20 cellular contexts compared by ENCODE assay signal in genomic region chr17:73029021-73029420, GRCh38.
A peak's percentile ranks its signal among the peaks of the same experiment; 100 is the strongest.
DNase-seq lines count a peak whose midpoint lies in the region; ATAC-seq, FAIRE-seq and TF ChIP-seq lines count a peak whose summit lies in the region.
"Had no signal": no experiment of that assay in that cellular context is flagged by ENCODE, and none has a peak within 500 bp of the region (broad histone marks: within the 10 kb centered on the region; RNA-seq: fewer than 3 reads in every experiment).

No MANE protein-coding gene starts in this region.

- TF ChIP-seq CTCF in WERI-Rb-1 (IDR thresholded peaks at IDR 0.05; ENCODE audit: low read depth, low read length) (no peak), glutamatergic neuron (IDR thresholded peaks at IDR 0.05; ENCODE audit: partially characterized antibody, unreplicated experiment) (no peak), pancreas (IDR thresholded peaks at IDR 0.05) (no peak)

- peak overlapping the region; percentile 52 for H3K27ac Mint-ChIP-seq in glutamatergic neuron (ENCODE audit: unreplicated experiment)
- H3K27ac Mint-ChIP-seq: CD4-positive, CD25-positive, alpha-beta regulatory T cell; CD8-positive, alpha-beta T cell; HFFc6 had no signal

- H3K27me3 Mint-ChIP-seq in glutamatergic neuron (ENCODE audit: unreplicated experiment), result peaks cover 11% of the 10 kb centered on the region
- H3K27me3 Mint-ChIP-seq: CD4-positive, CD25-positive, alpha-beta regulatory T cell had no signal

- DNase-seq in WERI-Rb-1 (no peak), glutamatergic neuron (no peak), pancreas (peak in 3 of 6 donors; percentile 61 to 75 (median 63)), midbrain (lab: John Stamatoyannopoulos, UW) (no peak), cerebellum (ENCODE audit: low spot score) (no peak)
- DNase-seq: Caco-2; CD4-positive, CD25-positive, alpha-beta regulatory T cell; CD8-positive, alpha-beta T cell; DMS153; DND-41; GOT3; HFFc6 had no signal

- H3K4me1 ChIP-seq in pancreas, result peaks cover 5 to 40% (median 13%) of the 10 kb centered on the region in 3 donors
- H3K4me1 ChIP-seq: Caco-2, HAP-1 had no signal

- no peak overlapping the region for H3K4me3 Mint-ChIP-seq in glutamatergic neuron (ENCODE audit: unreplicated experiment)
- H3K4me3 Mint-ChIP-seq: CD8-positive, alpha-beta T cell; HFFc6 had no signal

- WGBS in pancreas, 2 donors, result 30 to 51% methylated on average over 4 to 6 of the region's 6 CpGs

- intact Hi-C loops in pancreas (cut with DNase I), result no loop called here

- FAIRE-seq in pancreas (lab: Jason Lieb, UNC), result no peak
- FAIRE-seq: G401.6, GM12892, GM18507, H54 had no signal

- H3K36me3 Mint-ChIP-seq in glutamatergic neuron (ENCODE audit: unreplicated experiment), result no peaks in the 10 kb centered on the region

- no peaks in the 10 kb centered on the region for H3K9me3 ChIP-seq in WERI-Rb-1 (ENCODE audit: severe bottlenecking)
- H3K9me3 ChIP-seq in pancreas, result no peaks in the 10 kb centered on the region
- H3K9me3 ChIP-seq: Caco-2, HAP-1 had no signal

- peaks cover 5% of the 10 kb centered on the region for H3K9me3 Mint-ChIP-seq in glutamatergic neuron (ENCODE audit: unreplicated experiment)
- H3K9me3 Mint-ChIP-seq: CD4-positive, CD25-positive, alpha-beta regulatory T cell; CD8-positive, alpha-beta T cell; HFFc6 had no signal

- peaks cover 48% of the 10 kb centered on the region for H3K4me1 Mint-ChIP-seq in glutamatergic neuron (ENCODE audit: low read depth, unreplicated experiment)

- H3K4me3 ChIP-seq in WERI-Rb-1 (ENCODE audit: low read depth, low read length) (no peak overlapping the region), pancreas (no peak overlapping the region)
- H3K4me3 ChIP-seq: HAP-1 had no signal

- ATAC-seq in pancreas (peak; percentile 76 to 82 (median 78)), HG03108 (IDR thresholded peaks at IDR 0.05; ENCODE audit: unreplicated experiment) (no peak), GM18498 (IDR thresholded peaks at IDR 0.05; ENCODE audit: unreplicated experiment) (no peak)
- ATAC-seq: CD8-positive, alpha-beta T cell had no signal

- H3K36me3 ChIP-seq in WERI-Rb-1 (no peaks in the 10 kb centered on the region; the same call in 1 of the 2 replicates), pancreas (no peaks in the 10 kb centered on the region)
- H3K36me3 ChIP-seq: HAP-1 had no signal

- no peaks in the 10 kb centered on the region for H3K27me3 ChIP-seq in WERI-Rb-1 (ENCODE audit: insufficient read depth, low read depth, severe bottlenecking)
- H3K27me3 ChIP-seq in pancreas, result no peaks in the 10 kb centered on the region

- H3K27ac ChIP-seq in WERI-Rb-1 (peak overlapping the region; percentile 36), pancreas (peak overlapping the region; percentile 14 to 78 (median 64))
- H3K27ac ChIP-seq: C4-2B had no signal

Comparison
In these comparisons a context has a peak if more than half of its experiments do, and no peak if none do; other contexts are left out.
1. ATAC-seq: peak in pancreas (4 of 4); none in HG03108 (single experiment) and GM18498 (single experiment).